ENCODE assay signal across 18 cellular contexts in genomic region chr22:47060718-47061117, GRCh38.
DNase-seq lines count a peak whose midpoint lies in the region; ATAC-seq, FAIRE-seq and TF ChIP-seq lines count a peak whose summit lies in the region.
"Had no signal": no experiment of that assay in that cellular context is flagged by ENCODE, and none has a peak within 500 bp of the region (broad histone marks: within the 10 kb centered on the region; RNA-seq: fewer than 3 reads in every experiment).

No MANE protein-coding gene starts in this region.

- no peaks in the 10 kb centered on the region for H3K4me1 ChIP-seq in osteoblast (ENCODE audit: insufficient read depth, low read length)
- H3K4me1 ChIP-seq: BE2C had no signal

- no peak overlapping the region for H3K27ac ChIP-seq in osteoblast (ENCODE audit: low read depth, low read length)
- H3K27ac ChIP-seq: C4-2B had no signal

- H3K4me1 Mint-ChIP-seq in stimulated activated effector memory CD8-positive, alpha-beta T cell treated with anti-CD3 and anti-CD28 coated beads, Interleukin-12 subunit alpha, Interleukin-12 subunit beta, amount 100 ng/mL, for 72 hours, result peaks cover 32% of the 10 kb centered on the region
- H3K4me1 Mint-ChIP-seq in activated CD4-positive, alpha-beta T cell treated with anti-CD3 and anti-CD28 coated beads, Interleukin-2, amount 10 ng/mL, durations not matched to agents 24 days and 14 days, result no peaks in the 10 kb centered on the region

- no peak overlapping the region for H3K4me3 Mint-ChIP-seq in stimulated activated effector memory CD8-positive, alpha-beta T cell treated with anti-CD3 and anti-CD28 coated beads, Interleukin-12 subunit alpha, Interleukin-12 subunit beta, amount 100 ng/mL, for 72 hours
- no peak overlapping the region for H3K4me3 Mint-ChIP-seq in activated CD4-positive, alpha-beta T cell treated with anti-CD3 and anti-CD28 coated beads, Interleukin-2, amount 10 ng/mL, durations not matched to agents 24 days and 14 days
- H3K4me3 Mint-ChIP-seq: CD4-positive, alpha-beta memory T cell; HFFc6 had no signal

- FAIRE-seq in bronchial epithelial cell (lab: Jason Lieb, UNC), result peak; percentile 32
- FAIRE-seq: A204.1, GM12878, GM19239, HepG2, HTR-8/SVneo had no signal

- H3K27me3 ChIP-seq in bronchial epithelial cell (ENCODE audit: control insufficient read depth, insufficient read depth, low read length) (no peaks in the 10 kb centered on the region), osteoblast (ENCODE audit: insufficient read depth, low read length) (no peaks in the 10 kb centered on the region)
- H3K27me3 ChIP-seq: BE2C had no signal

- H3K36me3 ChIP-seq in bronchial epithelial cell (ENCODE audit: control insufficient read depth, insufficient read depth, low read length) (peaks cover 10% of the 10 kb centered on the region), osteoblast (ENCODE audit: insufficient read depth, low read length) (no peaks in the 10 kb centered on the region)
- H3K36me3 ChIP-seq: BE2C had no signal

- H3K4me3 ChIP-seq in bronchial epithelial cell (ENCODE audit: low read depth, low read length) (no peak overlapping the region), osteoblast (ENCODE audit: insufficient read depth, low read length) (no peak overlapping the region)
- H3K4me3 ChIP-seq: GM12878 had no signal

- H3K36me3 Mint-ChIP-seq in stimulated activated effector memory CD8-positive, alpha-beta T cell treated with anti-CD3 and anti-CD28 coated beads, Interleukin-12 subunit alpha, Interleukin-12 subunit beta, amount 100 ng/mL, for 72 hours, result peaks cover 57% of the 10 kb centered on the region
- H3K36me3 Mint-ChIP-seq in activated CD4-positive, alpha-beta T cell treated with anti-CD3 and anti-CD28 coated beads, Interleukin-2, amount 10 ng/mL, durations not matched to agents 24 days and 14 days (ENCODE audit: low read depth), result peaks cover 5% of the 10 kb centered on the region

- TF ChIP-seq CTCF in bronchial epithelial cell (IDR thresholded peaks at IDR 0.05; ENCODE audit: insufficient read depth, low read length, severe bottlenecking), result no peak
- no peak for TF ChIP-seq CTCF in osteoblast (IDR thresholded peaks at IDR 0.05; ENCODE audit: extremely low read depth, low read depth, low read length)

- no peak for ATAC-seq in left ventricle myocardium superior
- no peak for ATAC-seq in stimulated activated effector memory CD8-positive, alpha-beta T cell treated with anti-CD3 and anti-CD28 coated beads, Interleukin-12 subunit alpha, Interleukin-12 subunit beta, amount 100 ng/mL, for 72 hours
- ATAC-seq: GM12878, HepG2 had no signal

- H3K27me3 Mint-ChIP-seq in activated CD4-positive, alpha-beta T cell treated with anti-CD3 and anti-CD28 coated beads, Interleukin-2, amount 10 ng/mL, durations not matched to agents 24 days and 14 days, result no peaks in the 10 kb centered on the region
- H3K27me3 Mint-ChIP-seq: CD4-positive, alpha-beta memory T cell had no signal

- DNase-seq in cardiac septum (ENCODE audit: low spot score) (peak; percentile 59), left ventricle myocardium superior (no peak), bronchial epithelial cell (ENCODE audit: low read depth) (no peak), osteoblast (ENCODE audit: insufficient read length, low spot score, missing footprints) (peak; percentile 66), kidney glomerular epithelial cell (lab: John Stamatoyannopoulos, UW) (no peak)
- no peak for DNase-seq in stimulated activated effector memory CD8-positive, alpha-beta T cell treated with anti-CD3 and anti-CD28 coated beads, Interleukin-12 subunit alpha, Interleukin-12 subunit beta, amount 100 ng/mL, for 72 hours (ENCODE audit: low spot score in 2 of 2)
- DNase-seq in activated CD4-positive, alpha-beta T cell treated with anti-CD3 and anti-CD28 coated beads, Interleukin-2, amount 10 ng/mL, durations not matched to agents 24 days and 14 days, result no peak
- DNase-seq: BE2C; CD4-positive, alpha-beta memory T cell; DMS79; HCEC 1CT; HFFc6 had no signal

- H3K9me3 ChIP-seq in osteoblast (ENCODE audit: low read depth, low read length), result no peaks in the 10 kb centered on the region
- H3K9me3 ChIP-seq: BE2C had no signal

- H3K27ac Mint-ChIP-seq in stimulated activated effector memory CD8-positive, alpha-beta T cell treated with anti-CD3 and anti-CD28 coated beads, Interleukin-12 subunit alpha, Interleukin-12 subunit beta, amount 100 ng/mL, for 72 hours, result peak overlapping the region; percentile 41
- H3K27ac Mint-ChIP-seq in activated CD4-positive, alpha-beta T cell treated with anti-CD3 and anti-CD28 coated beads, Interleukin-2, amount 10 ng/mL, durations not matched to agents 24 days and 14 days, result no peak overlapping the region
- H3K27ac Mint-ChIP-seq: HFFc6 had no signal

- H4K20me1 ChIP-seq in osteoblast (ENCODE audit: insufficient read depth, low read length), result peaks cover 5% of the 10 kb centered on the region

- H3K9me3 Mint-ChIP-seq in stimulated activated effector memory CD8-positive, alpha-beta T cell treated with anti-CD3 and anti-CD28 coated beads, Interleukin-12 subunit alpha, Interleukin-12 subunit beta, amount 100 ng/mL, for 72 hours, result no peaks in the 10 kb centered on the region
- no peaks in the 10 kb centered on the region for H3K9me3 Mint-ChIP-seq in activated CD4-positive, alpha-beta T cell treated with anti-CD3 and anti-CD28 coated beads, Interleukin-2, amount 10 ng/mL, durations not matched to agents 24 days and 14 days
- H3K9me3 Mint-ChIP-seq: HFFc6 had no signal

- H3K79me2 ChIP-seq in osteoblast (ENCODE audit: insufficient read depth, low read length), result no peaks in the 10 kb centered on the region

- no peak overlapping the region for H3K4me2 ChIP-seq in osteoblast (ENCODE audit: insufficient read depth, low read length)

- intact Hi-C loops in cardiac septum (cut with DNase I) (no loop called here), left ventricle myocardium superior (cut with micrococcal nuclease) (no loop called here)
- intact Hi-C loops in activated CD4-positive, alpha-beta T cell treated with anti-CD3 and anti-CD28 coated beads, Interleukin-2, amount 10 ng/mL, durations not matched to agents 24 days and 14 days (cut with micrococcal nuclease), result no loop called here

- H2AFZ ChIP-seq in osteoblast (ENCODE audit: low read length), result no peak overlapping the region

Comparison
In these comparisons a context has a peak if more than half of its experiments do, and no peak if none do; other contexts are left out.
1. DNase-seq: peak in cardiac septum (single experiment) and osteoblast (single experiment); none in left ventricle myocardium superior (single experiment), bronchial epithelial cell (single experiment), stimulated activated effector memory CD8-positive, alpha-beta T cell treated with anti-CD3 and anti-CD28 coated beads, Interleukin-12 subunit alpha, Interleukin-12 subunit beta, amount 100 ng/mL, for 72 hours (0 of 2), kidney glomerular epithelial cell (single experiment) and activated CD4-positive, alpha-beta T cell treated with anti-CD3 and anti-CD28 coated beads, Interleukin-2, amount 10 ng/mL, durations not matched to agents 24 days and 14 days (single experiment).